Comparison of ENCODE assay signal across 8 cellular contexts in genomic region chr10:79146611-79147130, GRCh38.
A peak's percentile ranks its signal among the peaks of the same experiment; 100 is the strongest.
DNase-seq lines count a peak whose midpoint lies in the region; ATAC-seq, FAIRE-seq and TF ChIP-seq lines count a peak whose summit lies in the region.

No MANE protein-coding gene starts in this region.

- H3K27me3 ChIP-seq in CD4-positive, alpha-beta memory T cell (ENCODE audit: insufficient read depth, low read length), result no peaks in the 10 kb centered on the region
- H3K27me3 ChIP-seq in rectal smooth muscle tissue (ENCODE audit: control insufficient read depth, insufficient read depth, low read length), result no peaks in the 10 kb centered on the region

- intact Hi-C loops in CD4-positive, alpha-beta memory T cell (cut with micrococcal nuclease), result loop anchor here (5.0 kb wide), 1 partner anchor 79 kb away; the partner anchor contains the start of gene ZMIZ1
- intact Hi-C loops in activated T-helper 1 cell treated with anti-CD3 and anti-CD28 coated beads, Interleukin-12 subunit alpha, Interleukin-12 subunit beta, Interleukin-2, Interleukin-4 antibody, amounts not matched to agents 30 ng/mL and 10 ng/mL and 1 ng/mL, durations not matched to agents 14 hours and 24 hours and 36 hours (cut with micrococcal nuclease), result no loop called here
- intact Hi-C loops in left cardiac atrium (cut with DNase I), result loop anchor here in 1 of 2 donors (10.0 kb wide), 1 partner anchor 72 kb away; no protein-coding TSS in a partner anchor

- H3K4me3 ChIP-seq in CD4-positive, alpha-beta memory T cell (ENCODE audit: low read length in 2 of 2), result no peak overlapping the region
- H3K4me3 ChIP-seq in rectal smooth muscle tissue (ENCODE audit: low read length), result peak overlapping the region; percentile 22

- POLR2A ChIA-PET in CD4-positive, alpha-beta memory T cell (lab: Charles Lee; ENCODE audit: partially characterized antibody), result interaction anchor here (0.9 kb wide), 1 partner anchor 79 kb away, joined by 4 read pairs; no protein-coding TSS in a partner anchor

- CTCF ChIA-PET in CD4-positive, alpha-beta memory T cell (lab: Charles Lee; ENCODE audit: partially characterized antibody), result interaction anchor here (1.3 kb wide), 1 partner anchor 17 kb away, joined by 3 read pairs; no protein-coding TSS in a partner anchor

- peak overlapping the region; percentile 35 to 86 (median 74) for H3K27ac Mint-ChIP-seq in CD4-positive, alpha-beta memory T cell
- peak overlapping the region; percentile 67 for H3K27ac Mint-ChIP-seq in activated T-helper 1 cell treated with anti-CD3 and anti-CD28 coated beads, Interleukin-12 subunit alpha, Interleukin-12 subunit beta, Interleukin-2, Interleukin-4 antibody, amounts not matched to agents 30 ng/mL and 10 ng/mL and 1 ng/mL, durations not matched to agents 14 hours and 24 hours and 36 hours

- H3K9ac ChIP-seq in rectal smooth muscle tissue (ENCODE audit: low read length), result no peak overlapping the region

- FAIRE-seq in D721Med (lab: Jason Lieb, UNC), result no peak

- H3K27me3 Mint-ChIP-seq in CD4-positive, alpha-beta memory T cell, result no peaks in the 10 kb centered on the region
- H3K27me3 Mint-ChIP-seq in activated T-helper 1 cell treated with anti-CD3 and anti-CD28 coated beads, Interleukin-12 subunit alpha, Interleukin-12 subunit beta, Interleukin-2, Interleukin-4 antibody, amounts not matched to agents 30 ng/mL and 10 ng/mL and 1 ng/mL, durations not matched to agents 14 hours and 24 hours and 36 hours (ENCODE audit: insufficient read depth), result peaks cover 2% of the 10 kb centered on the region

- H3K4me3 Mint-ChIP-seq in CD4-positive, alpha-beta memory T cell, result peak overlapping the region in 6 of 8 donors; percentile 17 to 68 (median 56)
- H3K4me3 Mint-ChIP-seq in activated T-helper 1 cell treated with anti-CD3 and anti-CD28 coated beads, Interleukin-12 subunit alpha, Interleukin-12 subunit beta, Interleukin-2, Interleukin-4 antibody, amounts not matched to agents 30 ng/mL and 10 ng/mL and 1 ng/mL, durations not matched to agents 14 hours and 24 hours and 36 hours, result no peak overlapping the region

- ATAC-seq in left cardiac atrium (peak; percentile 13 to 30), GM19324 (IDR thresholded peaks at IDR 0.05; ENCODE audit: low FRiP score, unreplicated experiment) (no peak)

- no peak for TF ChIP-seq CTCF in D721Med (IDR thresholded peaks at IDR 0.05; ENCODE audit: insufficient read depth, missing control alignments)

- H3K4me1 ChIP-seq in CD4-positive, alpha-beta memory T cell (ENCODE audit: insufficient read depth, low read length), result peaks cover 75% of the 10 kb centered on the region
- H3K4me1 ChIP-seq in rectal smooth muscle tissue (ENCODE audit: control insufficient read depth, insufficient read depth, low read length), result peaks cover 71% of the 10 kb centered on the region

- H3K36me3 Mint-ChIP-seq in CD4-positive, alpha-beta memory T cell, result peaks cover 6 to 9% of the 10 kb centered on the region in 2 donors
- peaks cover 1% of the 10 kb centered on the region for H3K36me3 Mint-ChIP-seq in activated T-helper 1 cell treated with anti-CD3 and anti-CD28 coated beads, Interleukin-12 subunit alpha, Interleukin-12 subunit beta, Interleukin-2, Interleukin-4 antibody, amounts not matched to agents 30 ng/mL and 10 ng/mL and 1 ng/mL, durations not matched to agents 14 hours and 24 hours and 36 hours (ENCODE audit: low read depth)

- no peaks in the 10 kb centered on the region for H3K36me3 ChIP-seq in CD4-positive, alpha-beta memory T cell (ENCODE audit: insufficient read depth, low read length)
- peaks cover 4% of the 10 kb centered on the region for H3K36me3 ChIP-seq in rectal smooth muscle tissue (ENCODE audit: control insufficient read depth, insufficient read depth, low read length)

- H3K4me1 Mint-ChIP-seq in CD4-positive, alpha-beta memory T cell, result peaks cover 34 to 85% (median 63%) of the 10 kb centered on the region in 4 donors
- peaks cover 56% of the 10 kb centered on the region for H3K4me1 Mint-ChIP-seq in activated T-helper 1 cell treated with anti-CD3 and anti-CD28 coated beads, Interleukin-12 subunit alpha, Interleukin-12 subunit beta, Interleukin-2, Interleukin-4 antibody, amounts not matched to agents 30 ng/mL and 10 ng/mL and 1 ng/mL, durations not matched to agents 14 hours and 24 hours and 36 hours (ENCODE audit: low read depth)

- peak overlapping the region; percentile 32 for H3K27ac ChIP-seq in CD4-positive, alpha-beta memory T cell (ENCODE audit: low read depth, low read length)
- H3K27ac ChIP-seq in rectal smooth muscle tissue (ENCODE audit: low read depth, low read length), result peak overlapping the region; percentile 72

- no peaks in the 10 kb centered on the region for H3K9me3 ChIP-seq in CD4-positive, alpha-beta memory T cell (ENCODE audit: control insufficient read depth in 1 of 2, low read length in 2 of 2)

- H3K9me3 Mint-ChIP-seq in CD4-positive, alpha-beta memory T cell, result no peaks in the 10 kb centered on the region
- no peaks in the 10 kb centered on the region for H3K9me3 Mint-ChIP-seq in activated T-helper 1 cell treated with anti-CD3 and anti-CD28 coated beads, Interleukin-12 subunit alpha, Interleukin-12 subunit beta, Interleukin-2, Interleukin-4 antibody, amounts not matched to agents 30 ng/mL and 10 ng/mL and 1 ng/mL, durations not matched to agents 14 hours and 24 hours and 36 hours

- DNase-seq in CD4-positive, alpha-beta memory T cell, result no peak
- DNase-seq in activated T-helper 1 cell treated with anti-CD3 and anti-CD28 coated beads, Interleukin-12 subunit alpha, Interleukin-12 subunit beta, Interleukin-2, Interleukin-4 antibody, amounts not matched to agents 30 ng/mL and 10 ng/mL and 1 ng/mL, durations not matched to agents 14 hours and 24 hours and 36 hours (ENCODE audit: low spot score), result no peak
- DNase-seq in left cardiac atrium (peak; percentile 81), NCI-H774 (lab: John Stamatoyannopoulos, UW) (no peak), D721Med (ENCODE audit: insufficient read length, low spot score) (no peak), germinal center (ENCODE audit: low spot score) (no peak)
